Comparison of ENCODE assay signal across 12 cellular contexts in genomic region chr2:179446475-179447141, GRCh38.
"Had no signal": no experiment of that assay in that cellular context is flagged by ENCODE, and none has a peak within 500 bp of the region (broad histone marks: within the 10 kb centered on the region; RNA-seq: fewer than 3 reads in every experiment).

No MANE protein-coding gene starts in this region.

- H3K4me1 Mint-ChIP-seq: activated naive CD8-positive, alpha-beta T cell treated with anti-CD3 and anti-CD28 coated beads, Interleukin-2, amount 50 U/mL, for 24 hours had no signal

- ATAC-seq: activated naive CD8-positive, alpha-beta T cell treated with anti-CD3 and anti-CD28 coated beads, Interleukin-2, amount 50 U/mL, for 24 hours; heart left ventricle; stimulated activated memory B cell treated with anti-CD40 and anti-IgM and Interleukin-4, amounts not matched to agents 10 μg/mL and 1 μg/mL and 100 μg/mL, for 72 hours had no signal

- H3K36me3 Mint-ChIP-seq: neural progenitor cell; stimulated activated memory B cell treated with anti-CD40 and anti-IgM and Interleukin-4, amounts not matched to agents 10 μg/mL and 1 μg/mL and 100 μg/mL, for 72 hours had no signal

- H3K9me3 ChIP-seq: ascending aorta, heart left ventricle, left ventricle myocardium inferior, transverse colon had no signal

- H3K4me1 ChIP-seq: ascending aorta, transverse colon had no signal

- H3K4me3 ChIP-seq: ascending aorta, heart left ventricle, left ventricle myocardium inferior, neural progenitor cell, skin epidermis, transverse colon had no signal

- H3K4me3 Mint-ChIP-seq: activated naive CD8-positive, alpha-beta T cell treated with anti-CD3 and anti-CD28 coated beads, Interleukin-2, amount 50 U/mL, for 24 hours; neural progenitor cell; stimulated activated memory B cell treated with anti-CD40 and anti-IgM and Interleukin-4, amounts not matched to agents 10 μg/mL and 1 μg/mL and 100 μg/mL, for 72 hours had no signal

- DNase-seq: activated CD4-positive, alpha-beta T cell treated with anti-CD3 and anti-CD28 coated beads, Interleukin-2, amount 50 U/mL, for 48 hours; activated CD4-positive, CD25-positive, alpha-beta regulatory T cell treated with anti-CD3 and anti-CD28 coated beads, Interleukin-2, amount 50 U/mL, for 72 hours; activated naive CD4-positive, alpha-beta T cell; activated naive CD8-positive, alpha-beta T cell treated with anti-CD3 and anti-CD28 coated beads, Interleukin-2, amount 50 U/mL, for 24 hours; activated T-cell treated with anti-CD3 and anti-CD28 coated beads, Interleukin-2, amount 50 U/mL, for 48 hours; heart left ventricle; left ventricle myocardium inferior; transverse colon had no signal

- H3K27ac ChIP-seq: ascending aorta, heart left ventricle, left ventricle myocardium inferior, neural progenitor cell, skin epidermis, transverse colon had no signal

- H3K27ac Mint-ChIP-seq: activated naive CD8-positive, alpha-beta T cell treated with anti-CD3 and anti-CD28 coated beads, Interleukin-2, amount 50 U/mL, for 24 hours; neural progenitor cell; stimulated activated memory B cell treated with anti-CD40 and anti-IgM and Interleukin-4, amounts not matched to agents 10 μg/mL and 1 μg/mL and 100 μg/mL, for 72 hours had no signal

- H3K4me2 ChIP-seq: neural progenitor cell had no signal

- H3K36me3 ChIP-seq: ascending aorta, heart left ventricle, left ventricle myocardium inferior, transverse colon had no signal

- H3K27me3 ChIP-seq: ascending aorta, neural progenitor cell, transverse colon had no signal

- H3K9ac ChIP-seq: neural progenitor cell had no signal

- H3K9me3 Mint-ChIP-seq: activated naive CD8-positive, alpha-beta T cell treated with anti-CD3 and anti-CD28 coated beads, Interleukin-2, amount 50 U/mL, for 24 hours; neural progenitor cell; stimulated activated memory B cell treated with anti-CD40 and anti-IgM and Interleukin-4, amounts not matched to agents 10 μg/mL and 1 μg/mL and 100 μg/mL, for 72 hours had no signal

- H2AFZ ChIP-seq: neural progenitor cell had no signal
